Comparison of ENCODE assay signal across 1 cellular context in genomic region chr1:248686815-248687214, GRCh38.
A peak's percentile ranks its signal among the peaks of the same experiment; 100 is the strongest.
TF ChIP-seq lines count a peak whose summit lies in the region.

No MANE protein-coding gene starts in this region.

TF ChIP-seq in GM12878, 131 proteins besides CTCF, POLR2A, EP300 and RAD21 (continued from another document):
- TF ChIP-seq ETV6 (conservative IDR thresholded peaks at IDR 0.05 in 1 of 2, IDR thresholded peaks at IDR 0.05 in 1 of 2; ENCODE audit: borderline replicate concordance in 1 of 2, low read depth in 1 of 2): peak in 1 of 2 experiments; percentile 42; a peak in 1 of 4 replicates
- no peak for TF ChIP-seq NFYA (IDR thresholded peaks at IDR 0.05; ENCODE audit: borderline replicate concordance, low read depth, low read length)
- no peak for TF ChIP-seq EZH2 (IDR thresholded peaks at IDR 0.05; ENCODE audit: borderline replicate concordance, control insufficient read depth, low read depth, low read length)
- no peak for TF ChIP-seq IRF5 (IDR thresholded peaks at IDR 0.05; ENCODE audit: borderline replicate concordance)
- TF ChIP-seq CHD2 (IDR thresholded peaks at IDR 0.05; ENCODE audit: borderline replicate concordance, low read depth, low read length): 0 out of 2 replicates have a peak, but pooled peaks have one; percentile 16
- TF ChIP-seq IKZF1 (conservative IDR thresholded peaks at IDR 0.05): peak; percentile 46
- no peak for TF ChIP-seq PAX8 (IDR thresholded peaks at IDR 0.05)
- no peak for TF ChIP-seq NFXL1 (IDR thresholded peaks at IDR 0.05; ENCODE audit: borderline replicate concordance)
- TF ChIP-seq CBX5 (IDR thresholded peaks at IDR 0.05; ENCODE audit: low read depth): peak; percentile 88
- 0 out of 2 replicates have a peak, but pooled peaks have one; percentile 11 for TF ChIP-seq SMARCA5 (IDR thresholded peaks at IDR 0.05)
- no peak for TF ChIP-seq SIX5 (IDR thresholded peaks at IDR 0.05; ENCODE audit: low read depth, low read length, severe bottlenecking)
- peak; percentile 29 for TF ChIP-seq SKIL (IDR thresholded peaks at IDR 0.05; ENCODE audit: low read depth, poor library complexity, severe bottlenecking)
- TF ChIP-seq NR2C2 (IDR thresholded peaks at IDR 0.05; ENCODE audit: borderline replicate concordance, control insufficient read depth, insufficient read length, low read depth): no peak
- TF ChIP-seq MEF2A (IDR thresholded peaks at IDR 0.05; ENCODE audit: insufficient read depth, low read depth, low read length): peak; percentile 54; the same call in 1 of the 2 replicates
- peak; percentile 32; the same call in 1 of the 2 replicates for TF ChIP-seq TAF1 (IDR thresholded peaks at IDR 0.05; ENCODE audit: borderline replicate concordance, low read depth, low read length)
- no peak for TF ChIP-seq ESRRA (IDR thresholded peaks at IDR 0.05; ENCODE audit: low read length)
- TF ChIP-seq SPI1 (IDR thresholded peaks at IDR 0.05; ENCODE audit: borderline replicate concordance, insufficient read depth, low read depth, low read length): peak; percentile 32; the same call in 1 of the 2 replicates
- TF ChIP-seq FOS (IDR thresholded peaks at IDR 0.05; ENCODE audit: borderline replicate concordance, extremely low read depth, insufficient read length): no peak
- TF ChIP-seq EED (IDR thresholded peaks at IDR 0.05; ENCODE audit: low read depth): peak; percentile 57
- 0 out of 2 replicates have a peak, but pooled peaks have one; percentile 16 for TF ChIP-seq NFIC (IDR thresholded peaks at IDR 0.05; ENCODE audit: low read depth, low read length)
- peak; percentile 43; the same call in 1 of the 2 replicates for TF ChIP-seq ZNF687 (IDR thresholded peaks at IDR 0.05)
- TF ChIP-seq NR2F1 (conservative IDR thresholded peaks at IDR 0.05): no peak
- TF ChIP-seq YY1 (IDR thresholded peaks at IDR 0.05; ENCODE audit: low read depth, low read length): peak; percentile 80
- peak in 1 of 2 experiments; percentile 15; a peak in 1 of 4 replicates for TF ChIP-seq IKZF2 (IDR thresholded peaks at IDR 0.05)
TF ChIP-seq in GM12878: peak in this region for 17.
